In genomic region chr12:104865080-104865479, GRCh38 we compare ENCODE assay signal across 12 cellular contexts.
DNase-seq lines count a peak whose midpoint lies in the region; ATAC-seq and TF ChIP-seq lines count a peak whose summit lies in the region.
"Had no signal": no experiment of that assay in that cellular context is flagged by ENCODE, and none has a peak within 500 bp of the region (broad histone marks: within the 10 kb centered on the region; RNA-seq: fewer than 3 reads in every experiment).

No MANE protein-coding gene starts in this region.

- BruUV-seq in Caco-2 (replicated peaks; lab: Mats Ljungman, UMichigan): no TSS peak

- H3K4me1 ChIP-seq in Caco-2: no peaks in the 10 kb centered on the region
- peaks cover 6 to 20% (median 12%) of the 10 kb centered on the region in 4 donors for H3K4me1 ChIP-seq in stomach

- H3K27ac Mint-ChIP-seq in Caco-2 (ENCODE audit: unreplicated experiment): no peak overlapping the region
- H3K27ac Mint-ChIP-seq: activated naive CD8-positive, alpha-beta T cell treated with anti-CD3 and anti-CD28 coated beads, Interleukin-2, amount 50 U/mL, for 24 hours; natural killer cell had no signal

- H3K27me3 Mint-ChIP-seq in Caco-2 (ENCODE audit: insufficient read depth, unreplicated experiment): no peaks in the 10 kb centered on the region

- H3K36me3 ChIP-seq in Caco-2 (ENCODE audit: control insufficient read depth, insufficient read depth, low read length): no peaks in the 10 kb centered on the region
- peaks cover 0 to 16% (median 9%) of the 10 kb centered on the region in 4 donors for H3K36me3 ChIP-seq in stomach

- H3K9me3 ChIP-seq in Caco-2: no peaks in the 10 kb centered on the region
- no peaks in the 10 kb centered on the region for H3K9me3 ChIP-seq in stomach

- no peak for TF ChIP-seq POLR2A in stomach (IDR thresholded peaks at IDR 0.05)

- H3K4me3 ChIP-seq in Caco-2 (ENCODE audit: low read depth, low read length): no peak overlapping the region
- H3K4me3 ChIP-seq in stomach: no peak overlapping the region

- intact Hi-C loops in Caco-2 (cut with micrococcal nuclease; ENCODE audit: unreplicated experiment): no loop called here
- intact Hi-C loops in stomach (cut with DNase I; ENCODE audit: low total_unique reads): no loop called here

- 71 to 89% (median 78%) methylated on average over 1 of the region's 1 CpG for WGBS in stomach, 5 donors

- no peaks in the 10 kb centered on the region for H3K9me3 Mint-ChIP-seq in Caco-2 (ENCODE audit: unreplicated experiment)
- H3K9me3 Mint-ChIP-seq: activated naive CD8-positive, alpha-beta T cell treated with anti-CD3 and anti-CD28 coated beads, Interleukin-2, amount 50 U/mL, for 24 hours; natural killer cell had no signal

- H3K27me3 ChIP-seq in Caco-2 (replicated peaks; ENCODE audit: control insufficient read depth, insufficient read depth, low read length): no peaks in the 10 kb centered on the region
- no peaks in the 10 kb centered on the region for H3K27me3 ChIP-seq in stomach

- TF ChIP-seq CTCF in Caco-2 (IDR thresholded peaks at IDR 0.05; ENCODE audit: insufficient read depth in 1 of 2, low read depth in 1 of 2, low read length in 1 of 2, severe bottlenecking in 1 of 2, unreplicated experiment in 1 of 2) (no peak), stomach (IDR thresholded peaks at IDR 0.05) (no peak)

- no peak overlapping the region for H3K4me3 Mint-ChIP-seq in Caco-2 (ENCODE audit: unreplicated experiment)
- H3K4me3 Mint-ChIP-seq: activated naive CD8-positive, alpha-beta T cell treated with anti-CD3 and anti-CD28 coated beads, Interleukin-2, amount 50 U/mL, for 24 hours; natural killer cell had no signal

- peak; percentile 95 for ATAC-seq in GM21717 (IDR thresholded peaks at IDR 0.05; ENCODE audit: unreplicated experiment)
- ATAC-seq: activated naive CD8-positive, alpha-beta T cell treated with anti-CD3 and anti-CD28 coated beads, Interleukin-2, amount 50 U/mL, for 24 hours had no signal

- H3K36me3 Mint-ChIP-seq in Caco-2 (ENCODE audit: insufficient read depth, unreplicated experiment): no peaks in the 10 kb centered on the region
- H3K36me3 Mint-ChIP-seq: natural killer cell had no signal

- DNase-seq in NOMO-1 (lab: John Stamatoyannopoulos, UW; ENCODE audit: unreplicated experiment in 2 of 2): peak; percentile 26 to 71
- DNase-seq in NOMO-1 treated with dmso at 0.1 percent for 144 hours (lab: John Stamatoyannopoulos, UW; ENCODE audit: unreplicated experiment): no peak
- peak; percentile 4 for DNase-seq in KG1 (lab: John Stamatoyannopoulos, UW)
- peak; percentile 24 for DNase-seq in pons (ENCODE audit: low spot score)
- DNase-seq in Caco-2: no peak
- DNase-seq in stomach: no peak
- no peak for DNase-seq in nucleus accumbens (lab: John Stamatoyannopoulos, UW)
- DNase-seq: activated CD4-positive, alpha-beta T cell treated with anti-CD3 and anti-CD28 coated beads, Interleukin-2, amount 50 U/mL, for 48 hours; activated naive CD8-positive, alpha-beta T cell treated with anti-CD3 and anti-CD28 coated beads, Interleukin-2, amount 50 U/mL, for 24 hours; natural killer cell had no signal

- POLR2A ChIA-PET in Caco-2 (lab: Charles Lee): no interaction called here

- CTCF ChIA-PET in Caco-2 (lab: Charles Lee): no interaction called here

- peak overlapping the region in 1 of 5 donors; percentile 38 for H3K27ac ChIP-seq in stomach
- H3K27ac ChIP-seq: 22Rv1 had no signal

- H3K4me1 Mint-ChIP-seq in Caco-2 (ENCODE audit: low read depth, unreplicated experiment): peaks cover 13% of the 10 kb centered on the region

- no peak for TF ChIP-seq EP300 in stomach (IDR thresholded peaks at IDR 0.05)

Comparison
In these comparisons a context has a peak if more than half of its experiments do, and no peak if none do; other contexts are left out.
1. DNase-seq: peak in NOMO-1 (2 of 2), KG1 (single experiment) and pons (single experiment); none in NOMO-1 treated with dmso at 0.1 percent for 144 hours (single experiment), Caco-2 (0 of 2), stomach (single experiment) and nucleus accumbens (0 of 56).